12 cellular contexts compared by ENCODE assay signal in genomic region chr4:158020734-158021346, GRCh38.
DNase-seq lines count a peak whose midpoint lies in the region; ATAC-seq, FAIRE-seq and TF ChIP-seq lines count a peak whose summit lies in the region.
"Had no signal": no experiment of that assay in that cellular context is flagged by ENCODE, and none has a peak within 500 bp of the region (broad histone marks: within the 10 kb centered on the region; RNA-seq: fewer than 3 reads in every experiment).

No MANE protein-coding gene starts in this region.

- FAIRE-seq in HepG2 (lab: Jason Lieb, UNC) (no peak), bronchial epithelial cell (lab: Jason Lieb, UNC) (no peak)

- no peak for TF ChIP-seq RAD21 in HepG2 (CRISPR knock-in tag; IDR thresholded peaks at IDR 0.05)

- H3K27me3 ChIP-seq in HepG2 (ENCODE audit: control insufficient read depth in 1 of 2, insufficient read depth in 2 of 2, low read length in 2 of 2) (no peaks in the 10 kb centered on the region), right lobe of liver (no peaks in the 10 kb centered on the region), bronchial epithelial cell (ENCODE audit: control insufficient read depth, insufficient read depth, low read length) (no peaks in the 10 kb centered on the region), mesendoderm (ENCODE audit: insufficient read depth, low read length, poor library complexity) (no peaks in the 10 kb centered on the region)

- H3K9me3 Mint-ChIP-seq in activated T-helper 1 cell treated with anti-CD3 and anti-CD28 coated beads, Interleukin-12 subunit alpha, Interleukin-12 subunit beta, Interleukin-2, Interleukin-4 antibody, amounts not matched to agents 30 ng/mL and 10 ng/mL and 1 ng/mL, durations not matched to agents 14 hours and 24 hours and 36 hours = no peaks in the 10 kb centered on the region

- no peak overlapping the region for H4K5ac ChIP-seq in mesendoderm (ENCODE audit: low read length)

- H2AFZ ChIP-seq in HepG2 (ENCODE audit: low read length) = no peak overlapping the region

- no peak overlapping the region for H2BK120ac ChIP-seq in mesendoderm (ENCODE audit: low read depth, low read length)

- no peak overlapping the region for H3K4ac ChIP-seq in mesendoderm (ENCODE audit: low read depth, low read length)

- TSS peak; percentile 89 for BruUV-seq in HepG2 (replicated peaks; lab: Mats Ljungman, UMichigan)

- H3K4me2 ChIP-seq in HepG2 (ENCODE audit: low read depth, low read length) (peak overlapping the region; percentile 39; the same call in 1 of the 2 replicates), mesendoderm (ENCODE audit: low read length) (no peak overlapping the region)

- intact Hi-C loops in HepG2 (cut with micrococcal nuclease; ENCODE audit: unreplicated experiment) (loop anchor here (1.0 to 2.0 kb wide), 3 partner anchors 16 to 28 kb away; no protein-coding TSS in a partner anchor), right lobe of liver (cut with DNase I) (no loop called here)
- intact Hi-C loops in activated T-helper 1 cell treated with anti-CD3 and anti-CD28 coated beads, Interleukin-12 subunit alpha, Interleukin-12 subunit beta, Interleukin-2, Interleukin-4 antibody, amounts not matched to agents 30 ng/mL and 10 ng/mL and 1 ng/mL, durations not matched to agents 14 hours and 24 hours and 36 hours (cut with micrococcal nuclease) = no loop called here

- H3K56ac ChIP-seq in mesendoderm (ENCODE audit: low read length) = no peak overlapping the region

- no peak overlapping the region for H2BK5ac ChIP-seq in mesendoderm (ENCODE audit: low read length)

- H3K79me2 ChIP-seq in HepG2 (ENCODE audit: insufficient read depth, low read length) = no peaks in the 10 kb centered on the region
- H3K79me2 ChIP-seq in mesendoderm (ENCODE audit: control insufficient read depth, insufficient read depth, low read length) = no peaks in the 10 kb centered on the region

- H3K9me3 ChIP-seq in HepG2 (ENCODE audit: low read length) (no peaks in the 10 kb centered on the region), right lobe of liver (no peaks in the 10 kb centered on the region)

- no peaks in the 10 kb centered on the region for H3K79me1 ChIP-seq in mesendoderm (ENCODE audit: low read length)

- DNase-seq in HepG2 (ENCODE audit: low spot score) (peak; percentile 44), right lobe of liver (no peak), bronchial epithelial cell (ENCODE audit: low read depth) (peak; percentile 92), mesendoderm (peak; percentile 62), KBM-7 (no peak), SK-N-DZ (ENCODE audit: low spot score) (no peak)
- DNase-seq in NK-92 treated with Interleukin-12 subunit alpha and Interleukin-12 subunit beta, amount 100 ng/mL, for 24 hours (lab: John Stamatoyannopoulos, UW) = no peak
- no peak for DNase-seq in activated T-helper 1 cell treated with anti-CD3 and anti-CD28 coated beads, Interleukin-12 subunit alpha, Interleukin-12 subunit beta, Interleukin-2, Interleukin-4 antibody, amounts not matched to agents 30 ng/mL and 10 ng/mL and 1 ng/mL, durations not matched to agents 14 hours and 24 hours and 36 hours (ENCODE audit: low spot score)
- DNase-seq: C1 segment of cervical spinal cord; glutamatergic neuron; NCI-H1092 treated with DMSO at 0.1 percent for 48 hours; stimulated activated CD4-positive, alpha-beta T cell treated with anti-CD3 and anti-CD28 coated beads, Interleukin-12 subunit alpha, Interleukin-12 subunit beta, amount 100 ng/mL, for 4 hours had no signal

- no peaks in the 10 kb centered on the region for H4K20me1 ChIP-seq in HepG2 (ENCODE audit: insufficient read depth, low read length)

- 93% methylated on average over 5 of the region's 5 CpGs for WGBS in HepG2 (ENCODE audit: low lambda C conversion rate)
- 47% methylated on average over 5 of the region's 5 CpGs for WGBS in right lobe of liver (ENCODE audit: insufficient coverage, low coverage, low lambda C conversion rate, missing lambda C conversion rate)
- WGBS in mesendoderm (ENCODE audit: extremely low coverage, insufficient coverage, low lambda C conversion rate) = no CpG with 5 or more reads among the region's 5 CpGs

- no peak overlapping the region for H3K23ac ChIP-seq in mesendoderm (ENCODE audit: low read length)

- CTCF ChIA-PET in HepG2 (lab: Yijun Ruan, JAX; ENCODE audit: low intra/inter-chr PET ratio, low total read pairs) = no interaction called here

- H3K18ac ChIP-seq in mesendoderm (ENCODE audit: low read length) = no peak overlapping the region

- no peaks in the 10 kb centered on the region for H3K36me3 Mint-ChIP-seq in activated T-helper 1 cell treated with anti-CD3 and anti-CD28 coated beads, Interleukin-12 subunit alpha, Interleukin-12 subunit beta, Interleukin-2, Interleukin-4 antibody, amounts not matched to agents 30 ng/mL and 10 ng/mL and 1 ng/mL, durations not matched to agents 14 hours and 24 hours and 36 hours (ENCODE audit: low read depth)

- no peak for ATAC-seq in HepG2
- ATAC-seq in right lobe of liver = no peak

- no peak overlapping the region for H3K27ac Mint-ChIP-seq in activated T-helper 1 cell treated with anti-CD3 and anti-CD28 coated beads, Interleukin-12 subunit alpha, Interleukin-12 subunit beta, Interleukin-2, Interleukin-4 antibody, amounts not matched to agents 30 ng/mL and 10 ng/mL and 1 ng/mL, durations not matched to agents 14 hours and 24 hours and 36 hours

- no peak overlapping the region for H3K4me3 Mint-ChIP-seq in activated T-helper 1 cell treated with anti-CD3 and anti-CD28 coated beads, Interleukin-12 subunit alpha, Interleukin-12 subunit beta, Interleukin-2, Interleukin-4 antibody, amounts not matched to agents 30 ng/mL and 10 ng/mL and 1 ng/mL, durations not matched to agents 14 hours and 24 hours and 36 hours

- TF ChIP-seq EP300 in HepG2 (IDR thresholded peaks at IDR 0.05; ENCODE audit: low read depth in 2 of 2, low read length in 2 of 2) = no peak
- no peak for TF ChIP-seq EP300 in HepG2 (CRISPR knock-in tag; IDR thresholded peaks at IDR 0.05; ENCODE audit: borderline replicate concordance)

- no peak for TF ChIP-seq CTCF in HepG2 (CRISPR knock-in tag; IDR thresholded peaks at IDR 0.05)
- no peak for TF ChIP-seq CTCF in right lobe of liver (IDR thresholded peaks at IDR 0.05)
- TF ChIP-seq CTCF in bronchial epithelial cell (IDR thresholded peaks at IDR 0.05; ENCODE audit: insufficient read depth, low read length, severe bottlenecking) = no peak

- H3K4me1 ChIP-seq in HepG2 (ENCODE audit: insufficient read depth, low read length) (peaks cover 33% of the 10 kb centered on the region), right lobe of liver (no peaks in the 10 kb centered on the region), mesendoderm (ENCODE audit: control insufficient read depth, low read depth, low read length) (no peaks in the 10 kb centered on the region)

- in situ Hi-C loops in HepG2 (cut with HindIII; ENCODE audit: extremely low pct_ligation_motif_present, low pct_unique_long_range_greater_than_20kb) (no loop called here), KBM-7 (cut with MboI; ENCODE audit: low pct_unique_long_range_greater_than_20kb, low sequenced_read_pairs) (loop anchor here (25.0 kb wide), 1 partner anchor 141 kb away; the partner anchor contains the start of gene GASK1B)

- no peaks in the 10 kb centered on the region for H3K36me3 ChIP-seq in HepG2 (replicated peaks in 1 of 2; ENCODE audit: control insufficient read depth in 1 of 2, insufficient read depth in 2 of 2, low read length in 2 of 2)
- H3K36me3 ChIP-seq in right lobe of liver = no peaks in the 10 kb centered on the region
- H3K36me3 ChIP-seq in bronchial epithelial cell (ENCODE audit: control insufficient read depth, insufficient read depth, low read length) = no peaks in the 10 kb centered on the region
- no peaks in the 10 kb centered on the region for H3K36me3 ChIP-seq in mesendoderm (ENCODE audit: control insufficient read depth, insufficient read depth, low read length)

- POLR2A ChIA-PET in HepG2 (lab: Yijun Ruan, JAX) = interaction anchor here (0.9 to 1.7 kb wide), 5 partner anchors 13 to 27 kb away, joined by 3 to 6 read pairs (median 4); no protein-coding TSS in a partner anchor

- H3K4me1 Mint-ChIP-seq in activated T-helper 1 cell treated with anti-CD3 and anti-CD28 coated beads, Interleukin-12 subunit alpha, Interleukin-12 subunit beta, Interleukin-2, Interleukin-4 antibody, amounts not matched to agents 30 ng/mL and 10 ng/mL and 1 ng/mL, durations not matched to agents 14 hours and 24 hours and 36 hours (ENCODE audit: low read depth) = no peaks in the 10 kb centered on the region

- H3K27me3 Mint-ChIP-seq in activated T-helper 1 cell treated with anti-CD3 and anti-CD28 coated beads, Interleukin-12 subunit alpha, Interleukin-12 subunit beta, Interleukin-2, Interleukin-4 antibody, amounts not matched to agents 30 ng/mL and 10 ng/mL and 1 ng/mL, durations not matched to agents 14 hours and 24 hours and 36 hours (ENCODE audit: insufficient read depth) = no peaks in the 10 kb centered on the region

- H3K9ac ChIP-seq in HepG2 (ENCODE audit: insufficient read depth, low read depth, low read length) = no peak overlapping the region; the same call in 1 of the 2 replicates
- no peak overlapping the region for H3K9ac ChIP-seq in mesendoderm (ENCODE audit: low read length)

- no peak for TF ChIP-seq POLR2A in HepG2 (IDR thresholded peaks at IDR 0.05; ENCODE audit: insufficient read depth in 1 of 2, low read depth in 2 of 2, low read length in 2 of 2)
- no peak for TF ChIP-seq POLR2A in right lobe of liver (IDR thresholded peaks at IDR 0.05)

- no peak overlapping the region for H2AK5ac ChIP-seq in mesendoderm (ENCODE audit: low read length)

- no peak overlapping the region for H4K8ac ChIP-seq in mesendoderm (ENCODE audit: low read depth, low read length)

- H3K27ac ChIP-seq in HepG2 (ENCODE audit: extremely low read length, insufficient read depth, low read length) = peak overlapping the region; percentile 60
- peak overlapping the region in 1 of 3 donors; percentile 25 for H3K27ac ChIP-seq in right lobe of liver
- H3K27ac ChIP-seq in mesendoderm (ENCODE audit: low read depth, low read length) = no peak overlapping the region

- H3K4me3 ChIP-seq in HepG2 (replicated peaks in 1 of 3; ENCODE audit: insufficient read depth in 1 of 3, low read depth in 2 of 3, low read length in 3 of 3) = no peak overlapping the region; a peak in 1 of 6 replicates
- no peak overlapping the region for H3K4me3 ChIP-seq in right lobe of liver
- no peak overlapping the region for H3K4me3 ChIP-seq in bronchial epithelial cell (ENCODE audit: low read depth, low read length)
- no peak overlapping the region for H3K4me3 ChIP-seq in mesendoderm (ENCODE audit: low read length)

- H2BK15ac ChIP-seq in mesendoderm (replicated peaks; ENCODE audit: low read depth) = peak overlapping the region; percentile 92

TF ChIP-seq in HepG2, 621 proteins besides CTCF, POLR2A, EP300 and RAD21 (continues in another document):
- TF ChIP-seq E2F2 (CRISPR knock-in tag; IDR thresholded peaks at IDR 0.05; ENCODE audit: borderline replicate concordance) = no peak

Comparison
In these comparisons a context has a peak if more than half of its experiments do, and no peak if none do; other contexts are left out.
1. DNase-seq: peak in HepG2 (single experiment), bronchial epithelial cell (single experiment) and mesendoderm (single experiment); none in right lobe of liver (0 of 3), KBM-7 (single experiment), SK-N-DZ (single experiment), NK-92 treated with Interleukin-12 subunit alpha and Interleukin-12 subunit beta, amount 100 ng/mL, for 24 hours (single experiment) and activated T-helper 1 cell treated with anti-CD3 and anti-CD28 coated beads, Interleukin-12 subunit alpha, Interleukin-12 subunit beta, Interleukin-2, Interleukin-4 antibody, amounts not matched to agents 30 ng/mL and 10 ng/mL and 1 ng/mL, durations not matched to agents 14 hours and 24 hours and 36 hours (single experiment).